In the genomic region with DNA sequence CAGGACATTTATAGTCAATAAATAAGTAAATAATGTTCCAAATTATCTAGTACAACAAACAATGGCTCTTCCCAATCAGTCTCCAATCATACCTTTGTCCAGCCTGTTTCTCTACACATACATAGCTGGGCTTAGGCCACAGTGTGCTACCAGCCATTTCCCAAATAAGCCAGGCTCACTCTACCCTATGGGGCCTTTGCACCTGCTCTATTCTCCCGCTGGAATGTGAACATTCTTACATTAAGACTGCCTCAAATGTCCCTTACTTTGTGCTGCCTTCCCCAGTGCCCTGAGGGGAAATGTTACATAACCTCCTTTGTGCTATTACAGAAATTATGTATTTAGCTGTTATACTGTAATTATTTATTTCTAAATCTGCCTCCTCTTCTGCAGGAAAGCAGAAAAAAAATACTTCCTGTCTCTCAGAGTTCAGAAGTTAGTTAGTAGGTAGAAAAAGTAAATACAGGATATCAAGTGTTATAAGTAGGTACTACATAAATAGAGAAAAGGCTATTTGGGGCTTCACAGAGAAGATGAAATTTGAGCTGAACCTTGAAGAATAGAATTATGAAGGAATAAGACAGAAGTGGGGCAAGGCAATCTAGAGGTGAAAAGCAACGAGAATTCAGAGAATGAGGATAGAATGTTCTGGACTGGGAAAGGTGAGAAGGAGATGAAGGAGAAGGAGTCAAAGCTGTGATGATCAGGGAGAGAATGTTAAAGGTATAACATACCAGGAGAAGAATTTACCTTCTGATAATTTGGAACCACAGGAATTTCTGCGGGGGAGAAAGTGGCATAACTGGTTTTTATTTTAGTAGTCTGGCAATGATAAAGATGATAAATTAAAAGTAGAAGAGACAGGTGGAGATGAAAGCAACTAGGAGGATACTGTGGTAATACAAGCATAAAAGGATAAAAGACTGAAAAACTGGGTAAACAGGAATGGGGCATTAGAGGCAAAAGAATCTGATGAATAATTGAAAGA, we compare ENCODE assay signal across 2 cellular contexts.
A peak's percentile ranks its signal among the peaks of the same experiment; 100 is the strongest.
TF ChIP-seq lines count a peak whose summit lies in the region.

No MANE protein-coding gene starts in this region.

TF ChIP-seq in Ishikawa, 13 proteins besides CTCF, POLR2A, EP300 and RAD21 (continued from another document):
- TF ChIP-seq, protein P1, sequence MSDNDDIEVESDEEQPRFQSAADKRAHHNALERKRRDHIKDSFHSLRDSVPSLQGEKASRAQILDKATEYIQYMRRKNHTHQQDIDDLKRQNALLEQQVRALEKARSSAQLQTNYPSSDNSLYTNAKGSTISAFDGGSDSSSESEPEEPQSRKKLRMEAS (IDR thresholded peaks at IDR 0.05) = no peak
- TF ChIP-seq TEAD4 (IDR thresholded peaks at IDR 0.05) = peak; percentile 79
- no peak for TF ChIP-seq CEBPB (IDR thresholded peaks at IDR 0.05)
- TF ChIP-seq YY1 (IDR thresholded peaks at IDR 0.05; ENCODE audit: low read depth) = no peak
- no peak for TF ChIP-seq ZBTB7A (IDR thresholded peaks at IDR 0.05; ENCODE audit: low read depth)
- no peak for TF ChIP-seq TAF1 (IDR thresholded peaks at IDR 0.05; ENCODE audit: low read depth)

TF ChIP-seq in WTC11, 78 proteins besides CTCF, POLR2A, EP300 and RAD21 (continued from another document):
- TF ChIP-seq ETV6 (CRISPR knock-in tag; IDR thresholded peaks at IDR 0.05) (no peak), GABPB1 (CRISPR knock-in tag; IDR thresholded peaks at IDR 0.05) (no peak), PRDM15 (CRISPR knock-in tag; IDR thresholded peaks at IDR 0.05) (no peak), PRRX2 (CRISPR knock-in tag; IDR thresholded peaks at IDR 0.05) (no peak), SP1 (CRISPR knock-in tag; conservative IDR thresholded peaks at IDR 0.05) (no peak)
- TF ChIP-seq, protein P2, sequence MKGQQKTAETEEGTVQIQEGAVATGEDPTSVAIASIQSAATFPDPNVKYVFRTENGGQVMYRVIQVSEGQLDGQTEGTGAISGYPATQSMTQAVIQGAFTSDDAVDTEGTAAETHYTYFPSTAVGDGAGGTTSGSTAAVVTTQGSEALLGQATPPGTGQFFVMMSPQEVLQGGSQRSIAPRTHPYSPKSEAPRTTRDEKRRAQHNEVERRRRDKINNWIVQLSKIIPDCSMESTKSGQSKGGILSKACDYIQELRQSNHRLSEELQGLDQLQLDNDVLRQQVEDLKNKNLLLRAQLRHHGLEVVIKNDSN (CRISPR knock-in tag; IDR thresholded peaks at IDR 0.05) = no peak
